ENCODE assay signal across 9 cellular contexts in genomic region chr22:29315286-29316195, GRCh38. TPM values are rescaled to one million over a fixed set of nuclear protein-coding genes. Genes with fewer than 3 reads are reported as not detected.
DNase-seq lines count a peak whose midpoint lies in the region; ATAC-seq and TF ChIP-seq lines count a peak whose summit lies in the region.
"Had no signal": no experiment of that assay in that cellular context is flagged by ENCODE, and none has a peak within 500 bp of the region (broad histone marks: within the 10 kb centered on the region; RNA-seq: fewer than 3 reads in every experiment).

TSS of gene RASL10A (minus strand) at chr22:29315697. CDS start at chr22:29315246, 451 bp downstream.

- ATAC-seq in HG03045 (IDR thresholded peaks at IDR 0.05; ENCODE audit: unreplicated experiment) (no peak), HG03432 (IDR thresholded peaks at IDR 0.05; ENCODE audit: unreplicated experiment) (no peak)

- H3K4me3 ChIP-seq in WI38 (ENCODE audit: low read depth, low read length) (0 out of 2 replicates have a peak within 1 kb of the TSS, but pooled peaks have one; percentile 22), iPS-11a (ENCODE audit: low read depth, low read length) (peak within 1 kb of the TSS; percentile 17), spleen (peak within 1 kb of the TSS; percentile 9 to 67 (median 32))
- H3K4me3 ChIP-seq: BLaER1 treated with 17β-estradiol and CSF1 and Interleukin-3, amounts not matched to agents 10 nM and 100 nM had no signal

- peaks cover 14 to 57% (median 45%) of the 10 kb centered on the region in 6 donors for H3K4me1 ChIP-seq in spleen

- H3K36me3 ChIP-seq in spleen, result peaks cover 0 to 10% (median 0%) of the 10 kb centered on the region in 6 donors

- H3K27me3 ChIP-seq in spleen (replicated peaks in 1 of 7), result peaks cover 0 to 65% (median 50%) of the 10 kb centered on the region in 7 donors

- H3K27ac ChIP-seq in spleen, result no peak within 1 kb of the TSS
- H3K27ac ChIP-seq: BLaER1 treated with 17β-estradiol and CSF1 and Interleukin-3, amounts not matched to agents 10 nM and 100 nM had no signal

- DNase-seq in NCI-H748 (lab: John Stamatoyannopoulos, UW; ENCODE audit: unreplicated experiment), result peak; percentile 41
- no peak for DNase-seq in NCI-H748 treated with DMSO at 0.1 percent for 48 hours (lab: John Stamatoyannopoulos, UW)
- DNase-seq in spleen, result peak; percentile 66
- no peak for DNase-seq in middle frontal gyrus (ENCODE audit: extremely low spot score, low spot score)

- H3K9me3 ChIP-seq in spleen, result no peaks in the 10 kb centered on the region

- intact Hi-C loops in spleen (cut with DNase I; ENCODE audit: low total_unique reads), result no loop called here

- TF ChIP-seq POLR2A in spleen (IDR thresholded peaks at IDR 0.05), result no peak

- TF ChIP-seq CTCF in WI38 (IDR thresholded peaks at IDR 0.05; ENCODE audit: low read depth, low read length) (no peak), spleen (IDR thresholded peaks at IDR 0.05 in 8 of 11, conservative IDR thresholded peaks at IDR 0.05 in 3 of 11) (no peak)

- WGBS in spleen, 5 donors, result 4 to 14% (median 5%) methylated on average over 47 to 106 of the region's 106 CpGs

RNA-seq across cellular contexts. Expression of gene RASL10A, which starts in this region (rescaled TPM):
- total RNA-seq in spleen, result 1 to 10 TPM in 5 of 7 donors, under 1 TPM in 2; 0.54 to 4.6 (median 2.0) TPM
- 1 to 10 TPM; 1.8 to 6.1 (median 2.9) TPM for polyA plus RNA-seq in spleen

Comparison
In these comparisons a context has a peak if more than half of its experiments do, and no peak if none do; other contexts are left out.
1. DNase-seq: peak in NCI-H748 (single experiment) and spleen (single experiment); none in NCI-H748 treated with DMSO at 0.1 percent for 48 hours (single experiment) and middle frontal gyrus (single experiment).
2. Peak in every context shown above with its lines, with median percentiles within 50 percentile points of each other: H3K4me3 ChIP-seq.